21 cellular contexts compared by ENCODE assay signal in genomic region chr1:64601207-64601606, GRCh38.
DNase-seq lines count a peak whose midpoint lies in the region; ATAC-seq and TF ChIP-seq lines count a peak whose summit lies in the region.
"Had no signal": no experiment of that assay in that cellular context is flagged by ENCODE, and none has a peak within 500 bp of the region (broad histone marks: within the 10 kb centered on the region; RNA-seq: fewer than 3 reads in every experiment).

No MANE protein-coding gene starts in this region.

- H3K27me3 Mint-ChIP-seq in nephron (ENCODE audit: low read depth): peaks cover 4% of the 10 kb centered on the region
- H3K27me3 Mint-ChIP-seq: activated T-cell treated with anti-CD3 and anti-CD28 coated beads, Interleukin-2, amount 50 U/mL, for 24 hours; brain had no signal

- H3K36me3 Mint-ChIP-seq in nephron (ENCODE audit: low read depth): peaks cover 37% of the 10 kb centered on the region

- TF ChIP-seq CTCF in nephron (IDR thresholded peaks at IDR 0.05; ENCODE audit: unreplicated experiment in 3 of 3): no peak

- H3K9me3 Mint-ChIP-seq in nephron: no peaks in the 10 kb centered on the region
- H3K9me3 Mint-ChIP-seq: activated CD4-positive, alpha-beta T cell treated with anti-CD3 and anti-CD28 coated beads, Interleukin-2, amount 10 ng/mL, durations not matched to agents 7 days and 5 days; activated T-cell treated with anti-CD3 and anti-CD28 coated beads, Interleukin-2, amount 50 U/mL, for 24 hours; GM23338 had no signal

- H3K27ac Mint-ChIP-seq in nephron: peak overlapping the region; percentile 30 to 80 (median 63)
- H3K27ac Mint-ChIP-seq: activated CD4-positive, alpha-beta T cell treated with anti-CD3 and anti-CD28 coated beads, Interleukin-2, amount 10 ng/mL, durations not matched to agents 7 days and 5 days; activated T-cell treated with anti-CD3 and anti-CD28 coated beads, Interleukin-2, amount 50 U/mL, for 24 hours; brain; GM23338 had no signal

- ATAC-seq in HG02884 (IDR thresholded peaks at IDR 0.05; ENCODE audit: unreplicated experiment) (no peak), HG03521 (IDR thresholded peaks at IDR 0.05; ENCODE audit: unreplicated experiment) (no peak)
- ATAC-seq: GM23338 had no signal

- DNase-seq in DMS53 (lab: John Stamatoyannopoulos, UW): peak; percentile 15
- DNase-seq in DMS53 treated with DMSO at 0.1 percent for 48 hours (lab: John Stamatoyannopoulos, UW; ENCODE audit: unreplicated experiment): no peak
- DNase-seq in NCI-H1694 (lab: John Stamatoyannopoulos, UW): peak; percentile 71
- peak; percentile 39 for DNase-seq in OCI-M1 (lab: John Stamatoyannopoulos, UW)
- DNase-seq in activated T-cell treated with anti-CD3 and anti-CD28 coated beads, Interleukin-2, amount 50 U/mL, for 48 hours: no peak
- DNase-seq: activated CD4-positive, alpha-beta T cell treated with anti-CD3 and anti-CD28 coated beads, Interleukin-2, amount 10 ng/mL, durations not matched to agents 7 days and 5 days; activated T-cell treated with anti-CD3 and anti-CD28 coated beads, Interleukin-2, amount 50 U/mL, for 24 hours; Calu3; cerebellar nuclear complex; left ventricle myocardium inferior; mesendoderm; NCI-H1048; NCI-H2081 treated with DMSO at 0.1 percent for 48 hours; nucleus accumbens; stimulated activated naive CD4-positive, alpha-beta T cell treated with Interleukin-2 at 50 U/mL for 16 hours; testis had no signal

- no peak overlapping the region for H3K4me3 Mint-ChIP-seq in nephron
- H3K4me3 Mint-ChIP-seq: activated CD4-positive, alpha-beta T cell treated with anti-CD3 and anti-CD28 coated beads, Interleukin-2, amount 10 ng/mL, durations not matched to agents 7 days and 5 days; activated T-cell treated with anti-CD3 and anti-CD28 coated beads, Interleukin-2, amount 50 U/mL, for 24 hours; brain; GM23338 had no signal

- peaks cover 43% of the 10 kb centered on the region for H3K4me1 Mint-ChIP-seq in nephron
- H3K4me1 Mint-ChIP-seq: activated CD4-positive, alpha-beta T cell treated with anti-CD3 and anti-CD28 coated beads, Interleukin-2, amount 10 ng/mL, durations not matched to agents 7 days and 5 days had no signal

Comparison
In these comparisons a context has a peak if more than half of its experiments do, and no peak if none do; other contexts are left out.
1. DNase-seq: peak in DMS53 (single experiment), NCI-H1694 (single experiment) and OCI-M1 (single experiment); none in DMS53 treated with DMSO at 0.1 percent for 48 hours (single experiment) and activated T-cell treated with anti-CD3 and anti-CD28 coated beads, Interleukin-2, amount 50 U/mL, for 48 hours (0 of 2).